Comparison of ENCODE assay signal across 8 cellular contexts in the genomic region with DNA sequence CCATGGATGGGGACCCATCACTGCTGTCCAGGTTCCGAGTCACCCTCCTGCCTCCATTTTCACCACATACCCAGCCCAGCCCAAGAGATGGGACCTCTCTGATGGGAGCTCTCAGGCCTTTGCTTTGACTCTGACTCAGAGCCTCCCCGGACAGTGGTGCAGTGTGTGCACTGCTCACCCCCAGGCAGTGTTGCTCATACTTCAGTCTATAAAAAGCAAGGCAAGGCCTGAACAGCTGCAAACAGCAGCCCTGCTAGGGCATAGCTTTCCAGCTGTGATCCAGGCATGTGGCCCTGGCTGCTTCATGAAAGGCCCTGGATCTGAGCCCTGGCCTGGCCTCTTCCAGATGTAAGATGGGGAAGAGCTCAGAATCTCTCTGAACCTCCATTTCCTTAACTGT.
DNase-seq lines count a peak whose midpoint lies in the region; ATAC-seq and TF ChIP-seq lines count a peak whose summit lies in the region.

No MANE protein-coding gene starts in this region.

- peak overlapping the region; percentile 71 to 81 (median 78) for H3K27ac ChIP-seq in Peyer's patch
- H3K27ac ChIP-seq in gastroesophageal sphincter, result peak overlapping the region in 1 of 4 donors; percentile 16

- H3K4me3 Mint-ChIP-seq in naive thymus-derived CD8-positive, alpha-beta T cell, result peak overlapping the region; percentile 38 to 83 (median 62)

- H3K9me3 ChIP-seq in Peyer's patch, result no peaks in the 10 kb centered on the region
- H3K9me3 ChIP-seq in gastroesophageal sphincter, result no peaks in the 10 kb centered on the region

- H3K4me1 ChIP-seq in Peyer's patch (peaks cover 0 to 28% (median 13%) of the 10 kb centered on the region in 4 donors), gastroesophageal sphincter (no peaks in the 10 kb centered on the region)

- POLR2A ChIA-PET in naive thymus-derived CD8-positive, alpha-beta T cell (lab: Charles Lee), result interaction anchor here (0.6 to 8.6 kb wide), 16 partner anchors 10 to 211 kb away, joined by 3 to 144 read pairs (median 6); partner anchors contain the start of gene ARL4C

- TF ChIP-seq CTCF in Peyer's patch (IDR thresholded peaks at IDR 0.05), result no peak
- no peak for TF ChIP-seq CTCF in gastroesophageal sphincter (IDR thresholded peaks at IDR 0.05)

- H3K36me3 Mint-ChIP-seq in naive thymus-derived CD8-positive, alpha-beta T cell, result no peaks in the 10 kb centered on the region

- peak overlapping the region; percentile 94 to 100 (median 99) for H3K27ac Mint-ChIP-seq in naive thymus-derived CD8-positive, alpha-beta T cell

- TF ChIP-seq POLR2A in Peyer's patch (IDR thresholded peaks at IDR 0.05) (no peak), gastroesophageal sphincter (IDR thresholded peaks at IDR 0.05) (no peak)

- no peaks in the 10 kb centered on the region for H3K27me3 ChIP-seq in Peyer's patch
- H3K27me3 ChIP-seq in gastroesophageal sphincter, result no peaks in the 10 kb centered on the region

- peaks cover 33 to 75% (median 66%) of the 10 kb centered on the region in 4 donors for H3K4me1 Mint-ChIP-seq in naive thymus-derived CD8-positive, alpha-beta T cell

- DNase-seq in EL (peak; percentile 76), Peyer's patch (peak in 1 of 3 donors; percentile 58), astrocyte of the hippocampus (ENCODE audit: low read depth, low spot score) (peak; percentile 48), NCI-H1105 treated with DMSO at 0.1 percent for 48 hours (lab: John Stamatoyannopoulos, UW) (no peak), SIG-M5 treated with dmso at 0.1 percent for 504 hours (lab: John Stamatoyannopoulos, UW; ENCODE audit: unreplicated experiment) (no peak), NCI-H187 (lab: John Stamatoyannopoulos, UW) (no peak)
- no peak for DNase-seq in naive thymus-derived CD8-positive, alpha-beta T cell

- no peaks in the 10 kb centered on the region for H3K27me3 Mint-ChIP-seq in naive thymus-derived CD8-positive, alpha-beta T cell

- H3K4me3 ChIP-seq in Peyer's patch (no peak overlapping the region), gastroesophageal sphincter (no peak overlapping the region)

- ATAC-seq in naive thymus-derived CD8-positive, alpha-beta T cell, result no peak
- ATAC-seq in gastroesophageal sphincter, result no peak

- 80% methylated on average over 1 of the region's 2 CpGs; no CpG with 5 or more reads in 1 of the 2 donors for WGBS in gastroesophageal sphincter (ENCODE audit: low coverage in 1 of 2), 2 donors

- peaks cover 0 to 3% (median 0%) of the 10 kb centered on the region in 9 donors for H3K9me3 Mint-ChIP-seq in naive thymus-derived CD8-positive, alpha-beta T cell

- TF ChIP-seq EP300 in gastroesophageal sphincter (IDR thresholded peaks at IDR 0.05), result no peak

- H3K36me3 ChIP-seq in Peyer's patch, result no peaks in the 10 kb centered on the region
- no peaks in the 10 kb centered on the region for H3K36me3 ChIP-seq in gastroesophageal sphincter

Comparison
In these comparisons a context has a peak if more than half of its experiments do, and no peak if none do; other contexts are left out.
1. DNase-seq: peak in EL (single experiment) and astrocyte of the hippocampus (single experiment); none in naive thymus-derived CD8-positive, alpha-beta T cell (0 of 10), NCI-H1105 treated with DMSO at 0.1 percent for 48 hours (single experiment), SIG-M5 treated with dmso at 0.1 percent for 504 hours (single experiment) and NCI-H187 (0 of 2).